1 cellular context compared by ENCODE assay signal in genomic region chrX:46597774-46598173, GRCh38.
TF ChIP-seq lines count a peak whose summit lies in the region.

No MANE protein-coding gene starts in this region.

TF ChIP-seq in GM12878, 131 proteins besides CTCF, POLR2A, EP300 and RAD21:
- TF ChIP-seq NFIC (IDR thresholded peaks at IDR 0.05; ENCODE audit: low read depth, low read length) (no peak), ZNF217 (IDR thresholded peaks at IDR 0.05) (no peak), E2F4 (IDR thresholded peaks at IDR 0.05; ENCODE audit: low read depth, low read length) (no peak), HCFC1 (IDR thresholded peaks at IDR 0.05; ENCODE audit: low read length) (no peak), SMAD5 (IDR thresholded peaks at IDR 0.05; ENCODE audit: low read depth) (no peak), ZBED1 (IDR thresholded peaks at IDR 0.05; ENCODE audit: borderline replicate concordance) (no peak), CBX5 (IDR thresholded peaks at IDR 0.05; ENCODE audit: low read depth) (no peak)
